ENCODE assay signal across 8 cellular contexts in the genomic region with DNA sequence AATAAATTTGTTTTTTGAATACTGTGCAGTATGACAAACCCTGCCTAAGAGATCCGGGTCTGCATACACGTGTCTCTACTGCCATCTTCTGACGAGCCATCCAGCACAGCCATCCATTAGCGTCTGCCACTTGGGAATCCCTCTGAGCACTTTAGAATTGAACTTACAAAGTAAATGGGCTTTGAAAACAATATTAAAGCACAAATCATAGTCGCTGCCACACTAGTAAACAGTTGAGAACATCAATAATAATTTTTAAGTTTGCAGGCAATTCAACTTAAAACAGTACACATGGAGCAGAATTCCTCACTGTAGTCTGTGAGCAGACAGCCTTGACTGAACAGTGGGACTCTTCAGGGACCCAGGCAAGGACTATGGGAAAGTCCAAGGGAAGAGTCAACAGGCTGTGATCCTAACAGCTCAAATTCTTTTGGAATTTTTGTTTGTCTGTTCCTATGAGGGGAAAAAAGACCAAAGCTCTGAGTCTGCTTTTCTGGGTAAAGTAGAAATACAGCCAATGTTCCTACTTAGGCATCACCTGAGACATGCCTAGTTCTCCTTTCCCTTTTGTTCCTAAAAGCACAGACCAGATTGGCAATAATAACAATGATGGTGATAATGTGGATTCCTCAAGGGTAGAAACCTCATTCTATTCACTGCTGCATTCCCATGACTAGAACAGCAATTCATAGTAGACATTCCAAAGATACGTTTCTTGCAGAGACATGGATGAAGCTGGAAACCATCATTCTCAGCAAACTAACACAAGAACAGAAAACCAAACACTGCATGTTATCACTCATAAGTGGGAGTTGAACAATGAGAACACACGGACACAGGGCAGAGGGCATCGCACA.
A peak's percentile ranks its signal among the peaks of the same experiment; 100 is the strongest.
DNase-seq lines count a peak whose midpoint lies in the region; ATAC-seq and TF ChIP-seq lines count a peak whose summit lies in the region.

No MANE protein-coding gene starts in this region.

- CTCF ChIA-PET in A673 (lab: Charles Lee) (no interaction called here), T-cell (lab: Charles Lee) (interaction anchor here (0.8 to 1.3 kb wide), 7 partner anchors 11 to 479 kb away, joined by 3 to 4 read pairs (median 3); no protein-coding TSS in a partner anchor)

- TF ChIP-seq CTCF in A673 (conservative IDR thresholded peaks at IDR 0.05; ENCODE audit: low read depth, low read length) (peak; percentile 92), astrocyte of the spinal cord (IDR thresholded peaks at IDR 0.05; ENCODE audit: low read depth, low read length) (peak; percentile 84), spleen (IDR thresholded peaks at IDR 0.05 in 8 of 11, conservative IDR thresholded peaks at IDR 0.05 in 3 of 11) (peak; percentile 46 to 79 (median 70))

- no peaks in the 10 kb centered on the region for H3K9me3 Mint-ChIP-seq in T-cell

- H3K27me3 ChIP-seq in A673 (replicated peaks; ENCODE audit: insufficient read depth, low read depth, low read length, poor library complexity): no peaks in the 10 kb centered on the region
- H3K27me3 ChIP-seq in spleen (replicated peaks in 1 of 7): no peaks in the 10 kb centered on the region

- H3K4me1 Mint-ChIP-seq in T-cell: no peaks in the 10 kb centered on the region

- POLR2A ChIA-PET in A673 (lab: Charles Lee; ENCODE audit: low non-redundant PET): no interaction called here
- POLR2A ChIA-PET in T-cell (lab: Charles Lee): interaction anchor here in 1 of 2 donors (0.7 kb wide), 1 partner anchor 1068 kb away, joined by 3 read pairs; no protein-coding TSS in a partner anchor

- BruUV-seq in A673 (replicated peaks; lab: Mats Ljungman, UMichigan): no TSS peak

- no peaks in the 10 kb centered on the region for H3K36me3 Mint-ChIP-seq in T-cell

- intact Hi-C loops in A673 (cut with micrococcal nuclease; ENCODE audit: unreplicated experiment): loop anchor here (1.0 to 5.0 kb wide), 5 partner anchors 125 to 653 kb away; a partner anchor contains a TSS
- intact Hi-C loops in spleen (cut with DNase I; ENCODE audit: low total_unique reads): no loop called here

- peak overlapping the region; percentile 81 for H3K27ac ChIP-seq in A673 (ENCODE audit: low read depth, low read length, poor library complexity, severe bottlenecking)
- H3K27ac ChIP-seq in spleen: no peak overlapping the region

- H3K4me1 ChIP-seq in A673 (ENCODE audit: insufficient read depth, low read length, poor library complexity, severe bottlenecking) (peaks cover 26% of the 10 kb centered on the region), spleen (no peaks in the 10 kb centered on the region)

- H3K4me3 ChIP-seq in A673 (ENCODE audit: low read depth, low read length, poor library complexity, severe bottlenecking): no peak overlapping the region
- no peak overlapping the region for H3K4me3 ChIP-seq in astrocyte of the spinal cord (ENCODE audit: low read depth, low read length)
- H3K4me3 ChIP-seq in spleen: no peak overlapping the region

- no peaks in the 10 kb centered on the region for H3K9me3 ChIP-seq in A673 (ENCODE audit: low read depth, low read length, poor library complexity, severe bottlenecking)
- H3K9me3 ChIP-seq in spleen: no peaks in the 10 kb centered on the region

- H3K27ac Mint-ChIP-seq in T-cell: no peak overlapping the region

- no peaks in the 10 kb centered on the region for H3K36me3 ChIP-seq in A673 (ENCODE audit: insufficient read depth, low read length, poor library complexity, severe bottlenecking)
- no peaks in the 10 kb centered on the region for H3K36me3 ChIP-seq in spleen

- peak; percentile 70 for ATAC-seq in GM18498 (IDR thresholded peaks at IDR 0.05; ENCODE audit: unreplicated experiment)
- ATAC-seq in HG02798 (IDR thresholded peaks at IDR 0.05; ENCODE audit: poor library complexity, unreplicated experiment): peak; percentile 73
- ATAC-seq in T-cell (replicated peaks in 1 of 4): peak; percentile 48 to 73 (median 70)

- DNase-seq in A673 (ENCODE audit: low spot score) (peak; percentile 89), NCI-H1105 treated with DMSO at 0.1 percent for 48 hours (lab: John Stamatoyannopoulos, UW) (peak; percentile 55), T-cell (peak in 33 of 34 experiments; percentile 3 to 58 (median 39)), astrocyte of the spinal cord (ENCODE audit: low read depth, low spot score) (peak; percentile 89), iPS-NIHi11 (ENCODE audit: low spot score) (peak; percentile 60), spleen (no peak)

- no peak overlapping the region for H3K4me3 Mint-ChIP-seq in T-cell

- 31 to 39% (median 32%) methylated on average over 8 of the region's 8 CpGs for WGBS in spleen, 5 donors

- in situ Hi-C loops in astrocyte of the spinal cord (cut with HindIII; ENCODE audit: low sequenced_read_pairs): no loop called here

- TF ChIP-seq POLR2A in spleen (IDR thresholded peaks at IDR 0.05): no peak

- H3K27me3 Mint-ChIP-seq in T-cell: peaks cover 6 to 10% of the 10 kb centered on the region in 2 donors
